ENCODE assay signal across 29 cellular contexts in the genomic region with DNA sequence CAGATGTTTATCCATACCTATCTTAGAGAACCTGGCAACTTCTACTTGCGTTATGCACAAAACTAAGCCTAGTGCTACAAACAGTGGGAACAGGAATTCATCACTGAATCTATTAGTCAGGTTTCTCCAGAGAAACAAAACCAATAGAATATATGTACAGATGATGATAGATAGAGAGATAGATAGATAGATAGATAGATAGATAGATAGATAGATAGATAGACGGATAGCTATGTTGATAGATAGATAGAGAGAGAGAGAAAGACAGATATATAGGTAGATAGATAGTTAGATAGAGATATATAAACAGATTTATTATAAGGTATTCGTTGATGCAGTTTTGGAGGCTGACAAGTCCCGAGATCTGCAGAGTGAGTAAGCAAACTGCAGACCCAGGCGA.
"Had no signal": no experiment of that assay in that cellular context is flagged by ENCODE, and none has a peak within 500 bp of the region (broad histone marks: within the 10 kb centered on the region; RNA-seq: fewer than 3 reads in every experiment).

No MANE protein-coding gene starts in this region.

- H3K9me3 Mint-ChIP-seq: endodermal cell had no signal

- H3K9me3 ChIP-seq: colonic mucosa, esophagus muscularis mucosa, esophagus squamous epithelium, gastrocnemius medialis, gastroesophageal sphincter had no signal

- ATAC-seq: effector memory CD8-positive, alpha-beta T cell; esophagus mucosa; foreskin keratinocyte; gastrocnemius medialis; gastroesophageal sphincter; heart left ventricle; heart right ventricle had no signal

- H3K27ac Mint-ChIP-seq: dendritic cell treated with granulocyte-macrophage colony-stimulating factor and Interleukin-4, amounts not matched to agents 40 ng/mL and 50 ng/mL, for 4 days; effector memory CD8-positive, alpha-beta T cell; endodermal cell had no signal

- H3K27ac ChIP-seq: colonic mucosa, coronary artery, dorsolateral prefrontal cortex, epithelial cell of prostate, esophagus muscularis mucosa, esophagus squamous epithelium, foreskin keratinocyte, gastrocnemius medialis, gastroesophageal sphincter, heart left ventricle, heart right ventricle had no signal

- H3K4me3 ChIP-seq: colonic mucosa, coronary artery, dorsolateral prefrontal cortex, esophagus muscularis mucosa, esophagus squamous epithelium, gastrocnemius medialis, gastroesophageal sphincter, heart left ventricle, heart right ventricle had no signal

- H3K36me3 ChIP-seq: colonic mucosa, esophagus muscularis mucosa, esophagus squamous epithelium, gastrocnemius medialis, gastroesophageal sphincter, heart left ventricle, heart right ventricle had no signal

- H3K27me3 Mint-ChIP-seq: dendritic cell treated with granulocyte-macrophage colony-stimulating factor and Interleukin-4, amounts not matched to agents 40 ng/mL and 50 ng/mL, for 4 days; effector memory CD8-positive, alpha-beta T cell had no signal

- H3K27me3 ChIP-seq: colonic mucosa, esophagus muscularis mucosa, esophagus squamous epithelium, foreskin keratinocyte, gastrocnemius medialis, gastroesophageal sphincter, heart right ventricle had no signal

- H3K4me3 Mint-ChIP-seq: dendritic cell treated with granulocyte-macrophage colony-stimulating factor and Interleukin-4, amounts not matched to agents 40 ng/mL and 50 ng/mL, for 4 days; effector memory CD8-positive, alpha-beta T cell; endodermal cell had no signal

- DNase-seq: colonic mucosa; cortex of kidney; dermis blood vessel endothelial cell; dorsolateral prefrontal cortex; effector CD4-positive, alpha-beta T cell; effector CD8-positive, alpha-beta T cell; effector memory CD4-positive, alpha-beta T cell; effector memory CD8-positive, alpha-beta T cell; endodermal cell; erythroblast; esophagus squamous epithelium; foreskin fibroblast; foreskin keratinocyte; foreskin melanocyte; gastrocnemius medialis; glutamatergic neuron; head of caudate nucleus; heart left ventricle; heart right ventricle had no signal

- FAIRE-seq: colon, endometrium, endothelial cell of umbilical vein, frontal cortex had no signal

- H3K4me1 ChIP-seq: colonic mucosa, esophagus muscularis mucosa, esophagus squamous epithelium, foreskin keratinocyte, gastrocnemius medialis, gastroesophageal sphincter, heart left ventricle, heart right ventricle had no signal
